Comparison of ENCODE assay signal across 1 cellular context in the genomic region with DNA sequence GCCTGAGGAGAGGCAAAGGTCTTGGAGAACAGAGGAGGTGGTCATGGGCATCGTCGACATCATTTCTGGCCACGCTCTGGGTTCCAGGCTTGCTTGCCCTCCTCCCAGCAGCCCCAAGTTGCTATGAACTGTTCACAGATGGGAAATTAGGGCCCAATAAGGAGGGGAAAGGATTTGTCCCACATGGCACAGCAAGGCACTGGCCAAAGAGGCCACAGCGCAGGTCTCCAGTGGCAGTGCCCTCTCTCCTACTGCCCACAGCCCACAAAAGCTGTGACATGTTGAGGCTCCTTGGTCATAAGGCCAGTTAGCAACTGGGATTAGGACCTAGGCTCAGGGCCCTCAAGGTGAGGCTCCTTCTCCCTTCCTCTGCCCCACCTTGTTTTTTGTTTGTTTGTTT.
TF ChIP-seq lines count a peak whose summit lies in the region.

No MANE protein-coding gene starts in this region.

TF ChIP-seq in HepG2, 621 proteins besides CTCF, POLR2A, EP300 and RAD21:
- TF ChIP-seq, protein P1, sequence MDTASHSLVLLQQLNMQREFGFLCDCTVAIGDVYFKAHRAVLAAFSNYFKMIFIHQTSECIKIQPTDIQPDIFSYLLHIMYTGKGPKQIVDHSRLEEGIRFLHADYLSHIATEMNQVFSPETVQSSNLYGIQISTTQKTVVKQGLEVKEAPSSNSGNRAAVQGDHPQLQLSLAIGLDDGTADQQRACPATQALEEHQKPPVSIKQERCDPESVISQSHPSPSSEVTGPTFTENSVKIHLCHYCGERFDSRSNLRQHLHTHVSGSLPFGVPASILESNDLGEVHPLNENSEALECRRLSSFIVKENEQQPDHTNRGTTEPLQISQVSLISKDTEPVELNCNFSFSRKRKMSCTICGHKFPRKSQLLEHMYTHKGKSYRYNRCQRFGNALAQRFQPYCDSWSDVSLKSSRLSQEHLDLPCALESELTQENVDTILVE (CRISPR knock-in tag; IDR thresholded peaks at IDR 0.05) = no peak
- TF ChIP-seq SMAD9 (CRISPR knock-in tag; IDR thresholded peaks at IDR 0.05) = 0 out of 2 replicates have a peak, but pooled peaks have one; percentile 41
- TF ChIP-seq, protein P2, sequence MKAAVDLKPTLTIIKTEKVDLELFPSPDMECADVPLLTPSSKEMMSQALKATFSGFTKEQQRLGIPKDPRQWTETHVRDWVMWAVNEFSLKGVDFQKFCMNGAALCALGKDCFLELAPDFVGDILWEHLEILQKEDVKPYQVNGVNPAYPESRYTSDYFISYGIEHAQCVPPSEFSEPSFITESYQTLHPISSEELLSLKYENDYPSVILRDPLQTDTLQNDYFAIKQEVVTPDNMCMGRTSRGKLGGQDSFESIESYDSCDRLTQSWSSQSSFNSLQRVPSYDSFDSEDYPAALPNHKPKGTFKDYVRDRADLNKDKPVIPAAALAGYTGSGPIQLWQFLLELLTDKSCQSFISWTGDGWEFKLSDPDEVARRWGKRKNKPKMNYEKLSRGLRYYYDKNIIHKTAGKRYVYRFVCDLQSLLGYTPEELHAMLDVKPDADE (CRISPR knock-in tag; IDR thresholded peaks at IDR 0.05) = no peak
- no peak for TF ChIP-seq FOXM1 (CRISPR knock-in tag; IDR thresholded peaks at IDR 0.05)
